ENCODE assay signal across 9 cellular contexts in the genomic region with DNA sequence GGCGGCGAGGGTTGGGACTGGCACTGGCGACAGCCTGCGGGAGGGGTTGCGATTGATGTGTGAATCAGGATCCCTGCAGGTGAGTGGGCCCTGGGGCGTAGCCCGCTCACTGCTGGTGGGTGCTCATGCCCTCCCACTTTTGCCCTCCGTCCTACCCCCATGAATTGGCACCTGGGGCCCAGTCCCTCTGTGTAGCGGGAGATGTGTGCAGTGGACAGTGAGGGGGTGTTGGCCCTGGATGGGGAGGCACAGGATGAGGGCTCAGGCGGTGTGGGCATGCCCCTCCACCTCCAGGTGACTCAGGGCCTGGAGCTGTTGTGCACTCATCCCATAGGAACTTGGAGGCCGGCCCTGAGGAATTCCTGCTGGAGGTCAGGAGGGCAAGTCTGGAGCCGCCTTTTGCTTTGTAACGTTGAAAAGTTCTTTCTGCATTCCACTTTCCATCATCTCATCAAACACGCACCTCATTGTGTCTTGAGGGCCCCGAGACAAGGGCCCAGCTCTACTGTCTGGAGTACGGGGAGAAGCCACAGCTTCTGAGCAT. TPM values are rescaled to one million over a fixed set of nuclear protein-coding genes. Genes with fewer than 3 reads are reported as not detected.
A peak's percentile ranks its signal among the peaks of the same experiment; 100 is the strongest.
DNase-seq lines count a peak whose midpoint lies in the region; ATAC-seq and TF ChIP-seq lines count a peak whose summit lies in the region.
"Had no signal": no experiment of that assay in that cellular context is flagged by ENCODE, and none has a peak within 500 bp of the region (broad histone marks: within the 10 kb centered on the region; RNA-seq: fewer than 3 reads in every experiment).

No MANE protein-coding gene starts in this region.

- TF ChIP-seq POLR2A in uterus (IDR thresholded peaks at IDR 0.05) = no peak

- no peaks in the 10 kb centered on the region for H3K36me3 Mint-ChIP-seq in activated CD8-positive, alpha-beta T cell treated with anti-CD3 and anti-CD28 coated beads, Interleukin-2, amount 10 ng/mL, durations not matched to agents 7 days and 5 days (ENCODE audit: low read depth)
- no peaks in the 10 kb centered on the region for H3K36me3 Mint-ChIP-seq in activated CD8-positive, alpha-beta T cell treated with anti-CD3 and anti-CD28 coated beads for 36 hours (ENCODE audit: low read depth)
- H3K36me3 Mint-ChIP-seq in MCF 10A (ENCODE audit: insufficient read depth, unreplicated experiment) = no peaks in the 10 kb centered on the region

- peaks cover 0 to 17% of the 10 kb centered on the region in 2 donors for H3K4me1 ChIP-seq in uterus

- H3K9me3 Mint-ChIP-seq in activated CD8-positive, alpha-beta T cell treated with anti-CD3 and anti-CD28 coated beads, Interleukin-2, amount 10 ng/mL, durations not matched to agents 7 days and 5 days (ENCODE audit: insufficient read depth) = no peaks in the 10 kb centered on the region
- H3K9me3 Mint-ChIP-seq in activated CD8-positive, alpha-beta T cell treated with anti-CD3 and anti-CD28 coated beads for 36 hours = no peaks in the 10 kb centered on the region
- H3K9me3 Mint-ChIP-seq in MCF 10A (ENCODE audit: unreplicated experiment) = no peaks in the 10 kb centered on the region

- H3K27me3 Mint-ChIP-seq in activated CD8-positive, alpha-beta T cell treated with anti-CD3 and anti-CD28 coated beads, Interleukin-2, amount 10 ng/mL, durations not matched to agents 7 days and 5 days (ENCODE audit: low read depth) = peaks cover 39% of the 10 kb centered on the region
- H3K27me3 Mint-ChIP-seq in activated CD8-positive, alpha-beta T cell treated with anti-CD3 and anti-CD28 coated beads for 36 hours = peaks cover 32% of the 10 kb centered on the region
- H3K27me3 Mint-ChIP-seq in MCF 10A (ENCODE audit: insufficient read depth, unreplicated experiment) = no peaks in the 10 kb centered on the region

- no peak for ATAC-seq in activated CD8-positive, alpha-beta T cell treated with anti-CD3 and anti-CD28 coated beads, Interleukin-2, amount 10 ng/mL, durations not matched to agents 7 days and 5 days
- ATAC-seq in activated CD8-positive, alpha-beta T cell treated with anti-CD3 and anti-CD28 coated beads for 36 hours = no peak
- ATAC-seq in HG03469 (IDR thresholded peaks at IDR 0.05; ENCODE audit: unreplicated experiment) = no peak
- ATAC-seq in HG02623 (IDR thresholded peaks at IDR 0.05; ENCODE audit: unreplicated experiment) = no peak

- H3K27me3 ChIP-seq in kidney epithelial cell (ENCODE audit: control insufficient read depth, insufficient read depth, low read length) (peaks cover 3% of the 10 kb centered on the region), uterus (peaks cover 0 to 4% of the 10 kb centered on the region in 2 donors)

- no peak for TF ChIP-seq CTCF in activated CD8-positive, alpha-beta T cell treated with anti-CD3 and anti-CD28 coated beads for 36 hours (IDR thresholded peaks at IDR 0.05)
- no peak for TF ChIP-seq CTCF in MCF 10A (IDR thresholded peaks at IDR 0.05; ENCODE audit: unreplicated experiment)
- TF ChIP-seq CTCF in kidney epithelial cell (IDR thresholded peaks at IDR 0.05; ENCODE audit: insufficient read depth, low read length, poor library complexity, severe bottlenecking) = no peak
- no peak for TF ChIP-seq CTCF in uterus (IDR thresholded peaks at IDR 0.05)

- H3K9me3 ChIP-seq in uterus = no peaks in the 10 kb centered on the region

- H3K4me3 Mint-ChIP-seq in activated CD8-positive, alpha-beta T cell treated with anti-CD3 and anti-CD28 coated beads, Interleukin-2, amount 10 ng/mL, durations not matched to agents 7 days and 5 days = no peak overlapping the region
- no peak overlapping the region for H3K4me3 Mint-ChIP-seq in activated CD8-positive, alpha-beta T cell treated with anti-CD3 and anti-CD28 coated beads for 36 hours
- peak overlapping the region; percentile 6 for H3K4me3 Mint-ChIP-seq in MCF 10A (ENCODE audit: unreplicated experiment)

- H3K4me1 Mint-ChIP-seq in activated CD8-positive, alpha-beta T cell treated with anti-CD3 and anti-CD28 coated beads, Interleukin-2, amount 10 ng/mL, durations not matched to agents 7 days and 5 days (ENCODE audit: low read depth) = peaks cover 38% of the 10 kb centered on the region
- H3K4me1 Mint-ChIP-seq in activated CD8-positive, alpha-beta T cell treated with anti-CD3 and anti-CD28 coated beads for 36 hours (ENCODE audit: low read depth) = peaks cover 8% of the 10 kb centered on the region
- peaks cover 41% of the 10 kb centered on the region for H3K4me1 Mint-ChIP-seq in MCF 10A (ENCODE audit: insufficient read depth, unreplicated experiment)

- H3K36me3 ChIP-seq in kidney epithelial cell (ENCODE audit: control insufficient read depth, insufficient read depth, low read length) (no peaks in the 10 kb centered on the region), uterus (no peaks in the 10 kb centered on the region)

- peak overlapping the region; percentile 39 for H3K27ac Mint-ChIP-seq in activated CD8-positive, alpha-beta T cell treated with anti-CD3 and anti-CD28 coated beads, Interleukin-2, amount 10 ng/mL, durations not matched to agents 7 days and 5 days
- H3K27ac Mint-ChIP-seq in activated CD8-positive, alpha-beta T cell treated with anti-CD3 and anti-CD28 coated beads for 36 hours = no peak overlapping the region
- peak overlapping the region; percentile 65 for H3K27ac Mint-ChIP-seq in MCF 10A (ENCODE audit: low read depth, unreplicated experiment)

- intact Hi-C loops in activated CD8-positive, alpha-beta T cell treated with anti-CD3 and anti-CD28 coated beads for 36 hours (cut with micrococcal nuclease) = loop anchor here (10.0 kb wide), 1 partner anchor 212 kb away; no protein-coding TSS in a partner anchor
- intact Hi-C loops in MCF 10A (cut with micrococcal nuclease) = loop anchor here (1.0 kb wide), 1 partner anchor 30 kb away; no protein-coding TSS in a partner anchor
- intact Hi-C loops in uterus (cut with DNase I; ENCODE audit: low total_unique reads) = no loop called here

- DNase-seq in activated CD8-positive, alpha-beta T cell treated with anti-CD3 and anti-CD28 coated beads, Interleukin-2, amount 10 ng/mL, durations not matched to agents 7 days and 5 days = no peak
- no peak for DNase-seq in activated CD8-positive, alpha-beta T cell treated with anti-CD3 and anti-CD28 coated beads for 36 hours
- DNase-seq in MCF 10A (ENCODE audit: unreplicated experiment) (peak; percentile 94), kidney epithelial cell (ENCODE audit: low read depth) (peak; percentile 84), uterus (peak; percentile 48 to 68), inferior parietal cortex (ENCODE audit: extremely low spot score) (no peak)

- BruUV-seq in MCF 10A (replicated peaks; lab: Mats Ljungman, UMichigan) = no TSS peak

- peak overlapping the region; percentile 90 to 97 for H3K27ac ChIP-seq in uterus
- H3K27ac ChIP-seq: 22Rv1 had no signal

- CTCF ChIA-PET in activated CD8-positive, alpha-beta T cell treated with anti-CD3 and anti-CD28 coated beads, Interleukin-2, amount 10 ng/mL, durations not matched to agents 7 days and 5 days (lab: Charles Lee) = interaction anchor here (0.9 kb wide), 1 partner anchor 73 kb away, joined by 3 read pairs; no protein-coding TSS in a partner anchor
- CTCF ChIA-PET in activated CD8-positive, alpha-beta T cell treated with anti-CD3 and anti-CD28 coated beads for 36 hours (lab: Charles Lee) = interaction anchor here (1.0 kb wide), 1 partner anchor 31 kb away, joined by 3 read pairs; no protein-coding TSS in a partner anchor
- CTCF ChIA-PET in MCF 10A (lab: Yijun Ruan, JAX) = interaction anchor here (1.0 to 17.6 kb wide), 7 partner anchors 10 to 207 kb away, joined by 3 to 363 read pairs (median 8); a partner anchor contains a TSS

- POLR2A ChIA-PET in activated CD8-positive, alpha-beta T cell treated with anti-CD3 and anti-CD28 coated beads, Interleukin-2, amount 10 ng/mL, durations not matched to agents 7 days and 5 days (lab: Charles Lee) = no interaction called here
- POLR2A ChIA-PET in activated CD8-positive, alpha-beta T cell treated with anti-CD3 and anti-CD28 coated beads for 36 hours (lab: Charles Lee) = no interaction called here
- POLR2A ChIA-PET in MCF 10A (lab: Yijun Ruan, JAX) = interaction anchor here (0.8 to 1.2 kb wide), 6 partner anchors 26 to 186 kb away, joined by 3 to 5 read pairs (median 3); a partner anchor contains a TSS

- H3K4me3 ChIP-seq in kidney epithelial cell (ENCODE audit: low read depth, low read length) (no peak overlapping the region), uterus (no peak overlapping the region)

RNA-seq across cellular contexts. Expression of a gene that starts 3.0 kb away (rescaled TPM):
- total RNA-seq in activated CD8-positive, alpha-beta T cell treated with anti-CD3 and anti-CD28 coated beads, Interleukin-2, amount 10 ng/mL, durations not matched to agents 7 days and 5 days = under 1 TPM; 0.21 to 0.40 TPM
- under 1 TPM in 1 of 2 experiments, not detected in 1; 0.07 TPM for total RNA-seq in activated CD8-positive, alpha-beta T cell treated with anti-CD3 and anti-CD28 coated beads for 36 hours
- 6.5 and 8.8 TPM in 2 replicates for total RNA-seq in MCF 10A (2022)
- 10.3 and 17.1 TPM in 2 replicates for total RNA-seq in kidney epithelial cell
- 10 to 100 TPM in 3 of 4 donors, 1 to 10 TPM in 1; 7.4 to 41.8 (median 17.9) TPM for total RNA-seq in uterus

RNA-seq across cellular contexts. Expression of a gene that starts 23.9 kb away (rescaled TPM):
- total RNA-seq in activated CD8-positive, alpha-beta T cell treated with anti-CD3 and anti-CD28 coated beads, Interleukin-2, amount 10 ng/mL, durations not matched to agents 7 days and 5 days = not detected
- not detected for total RNA-seq in activated CD8-positive, alpha-beta T cell treated with anti-CD3 and anti-CD28 coated beads for 36 hours
- total RNA-seq in MCF 10A (2022) = not detected in 2 replicates
- total RNA-seq in kidney epithelial cell = not detected in 2 replicates
- total RNA-seq in uterus = 1 to 10 TPM in 1 of 4 donors, under 1 TPM in 2, not detected in 1; 0.48 to 3.8 (median 0.91) TPM

RNA-seq across cellular contexts. Expression of a gene that starts 35.9 kb away (rescaled TPM):
- 1 to 10 TPM; 9.9 TPM for total RNA-seq in activated CD8-positive, alpha-beta T cell treated with anti-CD3 and anti-CD28 coated beads, Interleukin-2, amount 10 ng/mL, durations not matched to agents 7 days and 5 days
- total RNA-seq in activated CD8-positive, alpha-beta T cell treated with anti-CD3 and anti-CD28 coated beads for 36 hours = 10 to 100 TPM; 23.5 to 25.9 TPM
- total RNA-seq in MCF 10A (2022) (0.15 and 0.33 TPM in 2 replicates), kidney epithelial cell (not detected in 2 replicates), uterus (10 to 100 TPM in 1 of 4 donors, 1 to 10 TPM in 1, under 1 TPM in 2; 0.35 to 19.2 (median 3.6) TPM)

RNA-seq across cellular contexts. Expression of a gene that starts 37.6 kb away (rescaled TPM):
- under 1 TPM; 0.21 TPM for total RNA-seq in activated CD8-positive, alpha-beta T cell treated with anti-CD3 and anti-CD28 coated beads, Interleukin-2, amount 10 ng/mL, durations not matched to agents 7 days and 5 days
- total RNA-seq in activated CD8-positive, alpha-beta T cell treated with anti-CD3 and anti-CD28 coated beads for 36 hours = under 1 TPM; 0.47 to 0.54 TPM
- total RNA-seq in MCF 10A (2022) (not detected in 2 replicates), kidney epithelial cell (not detected in 2 replicates), uterus (1 to 10 TPM in 1 of 4 donors, not detected in 3; 1.2 TPM)

Comparison
In these comparisons a context has a peak if more than half of its experiments do, and no peak if none do; other contexts are left out.
1. DNase-seq: peak in MCF 10A (single experiment), kidney epithelial cell (single experiment) and uterus (2 of 2); none in activated CD8-positive, alpha-beta T cell treated with anti-CD3 and anti-CD28 coated beads, Interleukin-2, amount 10 ng/mL, durations not matched to agents 7 days and 5 days (single experiment), activated CD8-positive, alpha-beta T cell treated with anti-CD3 and anti-CD28 coated beads for 36 hours (single experiment) and inferior parietal cortex (single experiment).